In the genomic region with DNA sequence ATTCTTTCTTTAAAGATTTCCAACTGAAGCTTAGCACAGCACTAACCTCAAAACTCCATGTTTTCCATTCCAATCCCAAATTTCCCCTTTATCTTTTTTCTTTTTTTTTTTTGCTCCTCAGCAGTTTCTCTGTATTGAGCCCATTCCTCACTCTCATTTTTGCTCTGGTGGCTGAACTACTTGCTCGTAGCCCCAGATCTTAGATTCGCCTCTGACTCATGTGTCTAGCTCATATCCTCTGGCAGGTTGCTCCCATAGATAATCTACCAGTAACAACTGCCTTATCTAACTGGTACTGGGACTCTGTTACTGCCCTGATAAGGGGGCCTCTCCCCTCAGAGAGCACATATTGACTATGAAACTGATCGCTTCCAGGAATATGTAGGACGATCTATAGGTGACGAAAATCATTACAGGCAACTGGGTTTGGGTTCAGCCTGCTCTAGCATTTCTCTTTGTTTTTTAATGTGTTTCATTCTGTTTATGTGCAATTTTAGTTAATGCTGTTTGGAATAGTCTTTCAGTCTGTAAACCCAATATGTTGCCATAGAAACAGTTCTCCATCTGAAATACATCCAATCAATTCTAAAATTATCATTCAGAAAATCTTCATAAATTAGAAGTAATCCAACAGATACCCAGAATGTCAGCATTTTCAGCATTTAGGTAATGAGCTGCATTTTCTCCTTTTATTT, we compare ENCODE assay signal across 1 cellular context.
TF ChIP-seq lines count a peak whose summit lies in the region.

No MANE protein-coding gene starts in this region.

TF ChIP-seq in K562, 482 proteins besides CTCF, POLR2A, EP300 and RAD21 (continued from another document and continues in another):
- TF ChIP-seq MYC (IDR thresholded peaks at IDR 0.05; ENCODE audit: low read depth, low read length) (peak; percentile 72), MYC (CRISPR knock-in tag; IDR thresholded peaks at IDR 0.05; ENCODE audit: borderline replicate concordance, low read depth) (no peak), DACH1 (IDR thresholded peaks at IDR 0.05; ENCODE audit: partially characterized antibody) (peak; percentile 68), POLR2AphosphoS2 (IDR thresholded peaks at IDR 0.05; ENCODE audit: low read length) (no peak), CTCFL (IDR thresholded peaks at IDR 0.05; ENCODE audit: borderline replicate concordance, insufficient read depth, low read depth, low read length, poor library complexity, severe bottlenecking) (no peak), ZNF408 (CRISPR knock-in tag; IDR thresholded peaks at IDR 0.05; ENCODE audit: low read depth) (no peak), ZC3H4 (CRISPR knock-in tag; IDR thresholded peaks at IDR 0.05; ENCODE audit: borderline replicate concordance) (no peak), CHD7 (IDR thresholded peaks at IDR 0.05; ENCODE audit: low read depth, low read length) (no peak), TBL1XR1 (IDR thresholded peaks at IDR 0.05; ENCODE audit: low read length in 2 of 2) (peak; percentile 97 to 100), MTF1 (CRISPR knock-in tag; IDR thresholded peaks at IDR 0.05; ENCODE audit: borderline replicate concordance) (no peak), MYBL2 (IDR thresholded peaks at IDR 0.05; ENCODE audit: low read depth) (no peak; the same call in 1 of the 2 replicates), MYBL2 (CRISPR knock-in tag; IDR thresholded peaks at IDR 0.05; ENCODE audit: borderline replicate concordance) (no peak), ATF4 (CRISPR knock-in tag; IDR thresholded peaks at IDR 0.05) (peak; percentile 84), VEZF1 (CRISPR knock-in tag; IDR thresholded peaks at IDR 0.05) (peak; percentile 79), NCOA4 (IDR thresholded peaks at IDR 0.05; ENCODE audit: partially characterized antibody) (peak; percentile 95), RAD51 (IDR thresholded peaks at IDR 0.05; ENCODE audit: borderline replicate concordance, low read depth) (peak; percentile 54; the same call in 1 of the 2 replicates), TSC22D4 (tag; IDR thresholded peaks at IDR 0.05) (no peak), NFE2 (IDR thresholded peaks at IDR 0.05; ENCODE audit: low read depth) (peak; percentile 71), ZNF174 (CRISPR knock-in tag; IDR thresholded peaks at IDR 0.05) (no peak), NFRKB (IDR thresholded peaks at IDR 0.05; ENCODE audit: low read depth) (0 out of 2 replicates have a peak, but pooled peaks have one; percentile 48), BRCA1 (IDR thresholded peaks at IDR 0.05) (no peak), BRCA1 (CRISPR knock-in tag; IDR thresholded peaks at IDR 0.05) (no peak), ZBTB34 (CRISPR knock-in tag; IDR thresholded peaks at IDR 0.05) (no peak), TEAD4 (IDR thresholded peaks at IDR 0.05; ENCODE audit: low read length) (peak; percentile 100), TEAD4 (CRISPR knock-in tag; IDR thresholded peaks at IDR 0.05; ENCODE audit: borderline replicate concordance) (no peak), ZNF75A (CRISPR knock-in tag; IDR thresholded peaks at IDR 0.05) (no peak; the same call in 1 of the 2 replicates), MTA2 (IDR thresholded peaks at IDR 0.05; ENCODE audit: low read depth) (peak; percentile 100), BACH1 (tag; IDR thresholded peaks at IDR 0.05) (no peak), TCF15 (CRISPR knock-in tag; IDR thresholded peaks at IDR 0.05) (no peak), SUPT5H (IDR thresholded peaks at IDR 0.05) (no peak)
- TF ChIP-seq, protein P1, sequence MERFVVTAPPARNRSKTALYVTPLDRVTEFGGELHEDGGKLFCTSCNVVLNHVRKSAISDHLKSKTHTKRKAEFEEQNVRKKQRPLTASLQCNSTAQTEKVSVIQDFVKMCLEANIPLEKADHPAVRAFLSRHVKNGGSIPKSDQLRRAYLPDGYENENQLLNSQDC (CRISPR knock-in tag; IDR thresholded peaks at IDR 0.05): peak; percentile 35; the same call in 1 of the 2 replicates
- TF ChIP-seq, protein P2, sequence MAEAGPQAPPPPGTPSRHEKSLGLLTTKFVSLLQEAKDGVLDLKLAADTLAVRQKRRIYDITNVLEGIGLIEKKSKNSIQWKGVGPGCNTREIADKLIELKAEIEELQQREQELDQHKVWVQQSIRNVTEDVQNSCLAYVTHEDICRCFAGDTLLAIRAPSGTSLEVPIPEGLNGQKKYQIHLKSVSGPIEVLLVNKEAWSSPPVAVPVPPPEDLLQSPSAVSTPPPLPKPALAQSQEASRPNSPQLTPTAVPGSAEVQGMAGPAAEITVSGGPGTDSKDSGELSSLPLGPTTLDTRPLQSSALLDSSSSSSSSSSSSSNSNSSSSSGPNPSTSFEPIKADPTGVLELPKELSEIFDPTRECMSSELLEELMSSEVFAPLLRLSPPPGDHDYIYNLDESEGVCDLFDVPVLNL (CRISPR knock-in tag; IDR thresholded peaks at IDR 0.05; ENCODE audit: low read depth): no peak
- TF ChIP-seq, protein P3, sequence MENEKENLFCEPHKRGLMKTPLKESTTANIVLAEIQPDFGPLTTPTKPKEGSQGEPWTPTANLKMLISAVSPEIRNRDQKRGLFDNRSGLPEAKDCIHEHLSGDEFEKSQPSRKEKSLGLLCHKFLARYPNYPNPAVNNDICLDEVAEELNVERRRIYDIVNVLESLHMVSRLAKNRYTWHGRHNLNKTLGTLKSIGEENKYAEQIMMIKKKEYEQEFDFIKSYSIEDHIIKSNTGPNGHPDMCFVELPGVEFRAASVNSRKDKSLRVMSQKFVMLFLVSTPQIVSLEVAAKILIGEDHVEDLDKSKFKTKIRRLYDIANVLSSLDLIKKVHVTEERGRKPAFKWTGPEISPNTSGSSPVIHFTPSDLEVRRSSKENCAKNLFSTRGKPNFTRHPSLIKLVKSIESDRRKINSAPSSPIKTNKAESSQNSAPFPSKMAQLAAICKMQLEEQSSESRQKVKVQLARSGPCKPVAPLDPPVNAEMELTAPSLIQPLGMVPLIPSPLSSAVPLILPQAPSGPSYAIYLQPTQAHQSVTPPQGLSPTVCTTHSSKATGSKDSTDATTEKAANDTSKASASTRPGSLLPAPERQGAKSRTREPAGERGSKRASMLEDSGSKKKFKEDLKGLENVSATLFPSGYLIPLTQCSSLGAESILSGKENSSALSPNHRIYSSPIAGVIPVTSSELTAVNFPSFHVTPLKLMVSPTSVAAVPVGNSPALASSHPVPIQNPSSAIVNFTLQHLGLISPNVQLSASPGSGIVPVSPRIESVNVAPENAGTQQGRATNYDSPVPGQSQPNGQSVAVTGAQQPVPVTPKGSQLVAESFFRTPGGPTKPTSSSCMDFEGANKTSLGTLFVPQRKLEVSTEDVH (IDR thresholded peaks at IDR 0.05; ENCODE audit: low read depth, partially characterized antibody): no peak
